In genomic region chr20:4109307-4109564, GRCh38 we compare ENCODE assay signal across 1 cellular context.
TF ChIP-seq lines count a peak whose summit lies in the region.

No MANE protein-coding gene starts in this region.

TF ChIP-seq in IMR-90, 13 proteins besides CTCF, POLR2A, EP300 and RAD21:
- TF ChIP-seq SMC3 (IDR thresholded peaks at IDR 0.05; ENCODE audit: low read depth, low read length): no peak
- no peak for TF ChIP-seq CHD1 (IDR thresholded peaks at IDR 0.05; ENCODE audit: low read depth, low read length)
- no peak for TF ChIP-seq BHLHE40 (IDR thresholded peaks at IDR 0.05; ENCODE audit: low read depth, low read length)
- no peak for TF ChIP-seq MAFK (IDR thresholded peaks at IDR 0.05; ENCODE audit: low read depth, low read length)
- TF ChIP-seq RFX5 (IDR thresholded peaks at IDR 0.05; ENCODE audit: low read depth, low read length): no peak
- TF ChIP-seq USF2 (IDR thresholded peaks at IDR 0.05; ENCODE audit: low read depth, low read length): no peak
- TF ChIP-seq NFE2L2 (IDR thresholded peaks at IDR 0.05; ENCODE audit: low read depth, low read length): no peak
- no peak for TF ChIP-seq RCOR1 (IDR thresholded peaks at IDR 0.05; ENCODE audit: insufficient replicate concordance, low read length)
- TF ChIP-seq, protein P1, sequence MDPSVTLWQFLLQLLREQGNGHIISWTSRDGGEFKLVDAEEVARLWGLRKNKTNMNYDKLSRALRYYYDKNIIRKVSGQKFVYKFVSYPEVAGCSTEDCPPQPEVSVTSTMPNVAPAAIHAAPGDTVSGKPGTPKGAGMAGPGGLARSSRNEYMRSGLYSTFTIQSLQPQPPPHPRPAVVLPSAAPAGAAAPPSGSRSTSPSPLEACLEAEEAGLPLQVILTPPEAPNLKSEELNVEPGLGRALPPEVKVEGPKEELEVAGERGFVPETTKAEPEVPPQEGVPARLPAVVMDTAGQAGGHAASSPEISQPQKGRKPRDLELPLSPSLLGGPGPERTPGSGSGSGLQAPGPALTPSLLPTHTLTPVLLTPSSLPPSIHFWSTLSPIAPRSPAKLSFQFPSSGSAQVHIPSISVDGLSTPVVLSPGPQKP (IDR thresholded peaks at IDR 0.05; ENCODE audit: borderline replicate concordance, low read depth, low read length): no peak
- no peak for TF ChIP-seq MAZ (IDR thresholded peaks at IDR 0.05; ENCODE audit: borderline replicate concordance, low read depth, low read length)
- no peak for TF ChIP-seq MXI1 (IDR thresholded peaks at IDR 0.05; ENCODE audit: borderline replicate concordance, low read depth, low read length)
- no peak for TF ChIP-seq CEBPB (IDR thresholded peaks at IDR 0.05; ENCODE audit: low read depth, low read length)
- TF ChIP-seq FOS (IDR thresholded peaks at IDR 0.05; ENCODE audit: low read depth, low read length): no peak
